Comparison of ENCODE assay signal across 16 cellular contexts in genomic region chr14:102811971-102812370, GRCh38. TPM values are rescaled to one million over a fixed set of nuclear protein-coding genes. Genes with fewer than 3 reads are reported as not detected.
DNase-seq lines count a peak whose midpoint lies in the region; ATAC-seq and TF ChIP-seq lines count a peak whose summit lies in the region.
"Had no signal": no experiment of that assay in that cellular context is flagged by ENCODE, and none has a peak within 500 bp of the region (broad histone marks: within the 10 kb centered on the region; RNA-seq: fewer than 3 reads in every experiment).

No MANE protein-coding gene starts in this region.

- H3K27me3 ChIP-seq in uterus, result no peaks in the 10 kb centered on the region

- CTCF ChIA-PET in activated CD4-positive, alpha-beta T cell treated with anti-CD3 and anti-CD28 coated beads for 36 hours (lab: Charles Lee), result interaction anchor here (0.7 to 1.0 kb wide), 2 partner anchors 14 to 71 kb away, joined by 3 read pairs; no protein-coding TSS in a partner anchor

- H3K4me1 Mint-ChIP-seq in activated CD4-positive, alpha-beta T cell treated with anti-CD3 and anti-CD28 coated beads for 36 hours, result peaks cover 87% of the 10 kb centered on the region
- H3K4me1 Mint-ChIP-seq in T-helper 17 cell (peaks cover 56% of the 10 kb centered on the region), natural killer cell (peaks cover 47 to 55% of the 10 kb centered on the region in 2 donors)

- no peak for TF ChIP-seq POLR2A in uterus (IDR thresholded peaks at IDR 0.05)

- peak overlapping the region; percentile 61 for H3K27ac Mint-ChIP-seq in activated CD4-positive, alpha-beta T cell treated with anti-CD3 and anti-CD28 coated beads for 36 hours
- H3K27ac Mint-ChIP-seq in T-helper 17 cell (peak overlapping the region; percentile 34), natural killer cell (no peak overlapping the region)

- DNase-seq in activated CD4-positive, alpha-beta T cell treated with anti-CD3 and anti-CD28 coated beads for 36 hours, result no peak
- no peak for DNase-seq in activated CD4-positive, alpha-beta T cell treated with anti-CD3 and anti-CD28 coated beads for 4 hours
- no peak for DNase-seq in T-helper 17 cell
- peak; percentile 7 to 26 for DNase-seq in dermis microvascular lymphatic vessel endothelial cell (ENCODE audit: low read depth in 2 of 2)
- DNase-seq in uterus, result no peak
- DNase-seq in natural killer cell, result no peak
- no peak for DNase-seq in COR-L47 (lab: John Stamatoyannopoulos, UW)
- DNase-seq: Calu3, DMS79, Kasumi-1, NCI-H187 treated with DMSO at 0.1 percent for 48 hours, NCI-H82 had no signal

- H3K27me3 Mint-ChIP-seq in activated CD4-positive, alpha-beta T cell treated with anti-CD3 and anti-CD28 coated beads for 36 hours, result no peaks in the 10 kb centered on the region
- H3K27me3 Mint-ChIP-seq in T-helper 17 cell (no peaks in the 10 kb centered on the region), natural killer cell (ENCODE audit: low read depth in 2 of 2) (no peaks in the 10 kb centered on the region)

- no peak for ATAC-seq in activated CD4-positive, alpha-beta T cell treated with anti-CD3 and anti-CD28 coated beads for 36 hours
- ATAC-seq in T-helper 17 cell, result no peak
- ATAC-seq in natural killer cell, result no peak
- ATAC-seq: Panc1 had no signal

- peak overlapping the region; percentile 56 for H3K27ac ChIP-seq in 22Rv1
- H3K27ac ChIP-seq in uterus, result no peak overlapping the region
- H3K27ac ChIP-seq: C4-2B had no signal

- no peaks in the 10 kb centered on the region for H3K9me3 Mint-ChIP-seq in activated CD4-positive, alpha-beta T cell treated with anti-CD3 and anti-CD28 coated beads for 36 hours (ENCODE audit: low read depth)
- no peaks in the 10 kb centered on the region for H3K9me3 Mint-ChIP-seq in natural killer cell

- no peak overlapping the region for H3K4me3 Mint-ChIP-seq in activated CD4-positive, alpha-beta T cell treated with anti-CD3 and anti-CD28 coated beads for 36 hours
- H3K4me3 Mint-ChIP-seq in T-helper 17 cell (no peak overlapping the region), natural killer cell (no peak overlapping the region)

- intact Hi-C loops in activated CD4-positive, alpha-beta T cell treated with anti-CD3 and anti-CD28 coated beads for 36 hours (cut with DNase I, micrococcal nuclease), result no loop called here
- intact Hi-C loops in uterus (cut with DNase I; ENCODE audit: low total_unique reads), result no loop called here
- intact Hi-C loops in natural killer cell (cut with micrococcal nuclease), result no loop called here

- H3K36me3 ChIP-seq in uterus, result no peaks in the 10 kb centered on the region
- H3K36me3 ChIP-seq: HAP-1 had no signal

- POLR2A ChIA-PET in activated CD4-positive, alpha-beta T cell treated with anti-CD3 and anti-CD28 coated beads for 36 hours (lab: Charles Lee), result no interaction called here

- no peak for TF ChIP-seq CTCF in 22Rv1 (IDR thresholded peaks at IDR 0.05)
- TF ChIP-seq CTCF in uterus (IDR thresholded peaks at IDR 0.05), result no peak
- TF ChIP-seq CTCF in natural killer cell (IDR thresholded peaks at IDR 0.05), result no peak

- peaks cover 69% of the 10 kb centered on the region for H3K36me3 Mint-ChIP-seq in activated CD4-positive, alpha-beta T cell treated with anti-CD3 and anti-CD28 coated beads for 36 hours (ENCODE audit: low read depth)
- peaks cover 9% of the 10 kb centered on the region for H3K36me3 Mint-ChIP-seq in T-helper 17 cell (ENCODE audit: low read depth)
- H3K36me3 Mint-ChIP-seq in natural killer cell, result no peaks in the 10 kb centered on the region

- H3K9me3 ChIP-seq in T-helper 17 cell (ENCODE audit: control insufficient read depth, low read length, poor library complexity, severe bottlenecking), result no peaks in the 10 kb centered on the region
- no peaks in the 10 kb centered on the region for H3K9me3 ChIP-seq in uterus

- H3K4me1 ChIP-seq in uterus, result no peaks in the 10 kb centered on the region

- H3K4me3 ChIP-seq in uterus, result no peak overlapping the region
- H3K4me3 ChIP-seq: HAP-1 had no signal

RNA-seq across cellular contexts. Expression of gene TRAF3, which starts 34.7 kb away (rescaled TPM):
- total RNA-seq in activated CD4-positive, alpha-beta T cell treated with anti-CD3 and anti-CD28 coated beads for 36 hours, result 10 to 100 TPM; 66.4 to 83.7 TPM
- total RNA-seq in T-helper 17 cell (10 to 100 TPM; 47.8 to 54.4 TPM), dermis microvascular lymphatic vessel endothelial cell (12.8 and 17.3 TPM in 2 replicates), uterus (10 to 100 TPM in 3 of 4 donors, 1 to 10 TPM in 1; 7.4 to 33.1 (median 22.1) TPM), natural killer cell (10 to 100 TPM; 21.0 to 31.6 (median 23.5) TPM)

Comparison
In these comparisons a context has a peak if more than half of its experiments do, and no peak if none do; other contexts are left out.
1. DNase-seq: peak in dermis microvascular lymphatic vessel endothelial cell (2 of 2); none in activated CD4-positive, alpha-beta T cell treated with anti-CD3 and anti-CD28 coated beads for 36 hours (single experiment), activated CD4-positive, alpha-beta T cell treated with anti-CD3 and anti-CD28 coated beads for 4 hours (0 of 2), T-helper 17 cell (0 of 3), uterus (0 of 2), natural killer cell (single experiment) and COR-L47 (single experiment).
2. H3K27ac Mint-ChIP-seq: peak in activated CD4-positive, alpha-beta T cell treated with anti-CD3 and anti-CD28 coated beads for 36 hours (single experiment) and T-helper 17 cell (single experiment); none in natural killer cell (0 of 2).